In genomic region chr7:114527589-114527988, GRCh38 we compare ENCODE assay signal across 21 cellular contexts.
"Had no signal": no experiment of that assay in that cellular context is flagged by ENCODE, and none has a peak within 500 bp of the region (broad histone marks: within the 10 kb centered on the region; RNA-seq: fewer than 3 reads in every experiment).

No MANE protein-coding gene starts in this region.

- DNase-seq: activated B cell treated with CpG ODN at 0.5 μM for 24 hours; activated CD4-positive, alpha-beta memory T cell treated with anti-CD3 and anti-CD28 coated beads for 36 hours; activated CD4-positive, alpha-beta T cell treated with anti-CD3 and anti-CD28 coated beads for 4 hours; activated CD8-positive, alpha-beta memory T cell treated with anti-CD3 and anti-CD28 coated beads, Interleukin-2, amount 10 ng/mL, durations not matched to agents 7 days and 5 days; amniotic stem cell; effector memory CD8-positive, alpha-beta T cell; foreskin fibroblast; hypothalamus; islet precursor cell; natural killer cell; stimulated activated CD4-positive, alpha-beta T cell treated with anti-CD3 and anti-CD28 coated beads, Interleukin-2, amount 100 ng/mL, for 24 hours had no signal

- H3K27me3 ChIP-seq: cardiac muscle cell, neutrophil, tibial nerve, vagina had no signal

- H3K9ac ChIP-seq: parathyroid adenoma had no signal

- H3K4me3 Mint-ChIP-seq: activated B cell treated with CpG ODN at 0.5 μM for 24 hours; activated CD4-positive, alpha-beta memory T cell treated with anti-CD3 and anti-CD28 coated beads for 36 hours; activated CD8-positive, alpha-beta memory T cell treated with anti-CD3 and anti-CD28 coated beads, Interleukin-2, amount 10 ng/mL, durations not matched to agents 7 days and 5 days; activated naive CD8-positive, alpha-beta T cell; effector memory CD8-positive, alpha-beta T cell; memory B cell; natural killer cell; stimulated activated naive CD8-positive, alpha-beta T cell treated with anti-CD3 and anti-CD28 coated beads, Interleukin-15, Interleukin-2, amounts not matched to agents 100 ng/mL and 50 ng/mL, for 24 hours; T-helper 2 cell treated with Interferon-gamma antibody and Interleukin-4, amounts not matched to agents 5 μg/mL and 100 μg/mL, for 36 hours had no signal

- H3K27ac Mint-ChIP-seq: activated B cell treated with CpG ODN at 0.5 μM for 24 hours; activated CD4-positive, alpha-beta memory T cell treated with anti-CD3 and anti-CD28 coated beads for 36 hours; activated CD8-positive, alpha-beta memory T cell treated with anti-CD3 and anti-CD28 coated beads, Interleukin-2, amount 10 ng/mL, durations not matched to agents 7 days and 5 days; activated naive CD8-positive, alpha-beta T cell; effector memory CD8-positive, alpha-beta T cell; memory B cell; natural killer cell; stimulated activated naive CD8-positive, alpha-beta T cell treated with anti-CD3 and anti-CD28 coated beads, Interleukin-15, Interleukin-2, amounts not matched to agents 100 ng/mL and 50 ng/mL, for 24 hours; T-helper 2 cell treated with Interferon-gamma antibody and Interleukin-4, amounts not matched to agents 5 μg/mL and 100 μg/mL, for 36 hours had no signal

- H3K36me3 Mint-ChIP-seq: activated CD4-positive, alpha-beta memory T cell treated with anti-CD3 and anti-CD28 coated beads for 36 hours; activated CD8-positive, alpha-beta memory T cell treated with anti-CD3 and anti-CD28 coated beads, Interleukin-2, amount 10 ng/mL, durations not matched to agents 7 days and 5 days; activated naive CD8-positive, alpha-beta T cell; memory B cell; natural killer cell had no signal

- H3K4me1 Mint-ChIP-seq: activated B cell treated with CpG ODN at 0.5 μM for 24 hours; activated CD8-positive, alpha-beta memory T cell treated with anti-CD3 and anti-CD28 coated beads, Interleukin-2, amount 10 ng/mL, durations not matched to agents 7 days and 5 days; memory B cell; natural killer cell had no signal

- H3K27me3 Mint-ChIP-seq: activated B cell treated with CpG ODN at 0.5 μM for 24 hours; activated CD8-positive, alpha-beta memory T cell treated with anti-CD3 and anti-CD28 coated beads, Interleukin-2, amount 10 ng/mL, durations not matched to agents 7 days and 5 days; activated naive CD8-positive, alpha-beta T cell; effector memory CD8-positive, alpha-beta T cell; memory B cell; stimulated activated naive CD8-positive, alpha-beta T cell treated with anti-CD3 and anti-CD28 coated beads, Interleukin-15, Interleukin-2, amounts not matched to agents 100 ng/mL and 50 ng/mL, for 24 hours had no signal

- H3K4me3 ChIP-seq: cardiac muscle cell, tibial nerve, vagina had no signal

- H3K9me3 ChIP-seq: neutrophil, tibial nerve, vagina had no signal

- ATAC-seq: activated CD8-positive, alpha-beta memory T cell treated with anti-CD3 and anti-CD28 coated beads, Interleukin-2, amount 10 ng/mL, durations not matched to agents 7 days and 5 days; effector memory CD8-positive, alpha-beta T cell; left lobe of liver; natural killer cell had no signal

- H3K9me3 Mint-ChIP-seq: activated B cell treated with CpG ODN at 0.5 μM for 24 hours; activated CD4-positive, alpha-beta memory T cell treated with anti-CD3 and anti-CD28 coated beads for 36 hours; effector memory CD8-positive, alpha-beta T cell; memory B cell; stimulated activated naive CD8-positive, alpha-beta T cell treated with anti-CD3 and anti-CD28 coated beads, Interleukin-15, Interleukin-2, amounts not matched to agents 100 ng/mL and 50 ng/mL, for 24 hours; T-helper 2 cell treated with Interferon-gamma antibody and Interleukin-4, amounts not matched to agents 5 μg/mL and 100 μg/mL, for 36 hours had no signal

- H3K36me3 ChIP-seq: cardiac muscle cell, neutrophil, tibial nerve, vagina had no signal

- H3K4me1 ChIP-seq: parathyroid adenoma, vagina had no signal
